ENCODE assay signal across 8 cellular contexts in the genomic region with DNA sequence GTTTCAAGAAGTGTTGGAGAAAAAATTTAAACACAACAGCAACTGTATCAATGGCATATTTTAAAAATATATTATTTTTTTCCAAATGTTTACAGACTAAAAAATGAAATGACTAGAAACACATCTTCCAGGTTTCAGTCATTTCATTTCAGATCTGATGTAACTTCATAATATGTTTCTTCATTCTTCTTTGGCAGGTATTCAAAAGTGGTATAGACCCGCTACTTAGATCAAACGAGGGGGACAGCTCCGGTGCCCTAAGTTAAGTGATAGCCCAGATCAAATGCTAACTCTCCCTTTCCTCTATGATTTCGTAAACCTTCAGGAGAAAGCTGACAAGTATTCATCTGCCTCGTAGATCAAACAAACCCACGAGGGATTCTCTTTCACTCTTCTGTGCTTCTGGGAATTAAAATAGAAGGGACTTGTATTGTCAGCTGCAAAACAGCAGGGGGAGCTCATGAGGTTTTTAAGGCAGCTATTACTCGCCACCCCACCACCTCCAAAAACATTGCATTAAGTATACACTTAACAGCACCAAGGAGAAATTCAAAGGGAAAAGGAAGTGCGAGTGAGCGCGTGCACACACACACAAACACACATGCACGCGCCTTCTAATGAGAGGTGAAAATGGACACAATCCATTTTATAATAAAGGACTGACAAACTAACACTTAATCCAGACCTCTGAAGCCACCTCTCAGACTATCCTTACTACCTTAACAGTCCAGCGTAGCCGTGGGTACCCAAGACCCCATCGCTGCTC. TPM values are rescaled to one million over a fixed set of nuclear protein-coding genes. Genes with fewer than 3 reads are reported as not detected.
DNase-seq lines count a peak whose midpoint lies in the region; ATAC-seq and TF ChIP-seq lines count a peak whose summit lies in the region.

No MANE protein-coding gene starts in this region.

- no peak for TF ChIP-seq EP300 in suprapubic skin (IDR thresholded peaks at IDR 0.05)

- no peak for TF ChIP-seq POLR2A in suprapubic skin (IDR thresholded peaks at IDR 0.05)

- no peaks in the 10 kb centered on the region for H3K9me3 ChIP-seq in mucosa of descending colon
- H3K9me3 ChIP-seq in suprapubic skin = no peaks in the 10 kb centered on the region

- 22% methylated on average over 15 of the region's 15 CpGs for WGBS in suprapubic skin

- peaks cover 5% of the 10 kb centered on the region for H3K9me3 Mint-ChIP-seq in activated CD4-positive, alpha-beta T cell treated with anti-CD3 and anti-CD28 coated beads, Interleukin-2, amount 10 ng/mL, durations not matched to agents 7 days and 5 days
- H3K9me3 Mint-ChIP-seq in effector memory CD8-positive, alpha-beta T cell = no peaks in the 10 kb centered on the region

- H3K4me1 ChIP-seq in mucosa of descending colon (ENCODE audit: low read depth) (no peaks in the 10 kb centered on the region), suprapubic skin (peaks cover 2% of the 10 kb centered on the region)

- intact Hi-C loops in mucosa of descending colon (cut with DNase I, micrococcal nuclease) = loop anchor here (5.0 to 10.0 kb wide), 2 partner anchors 93 to 95 kb away; no protein-coding TSS in a partner anchor

- H3K27me3 Mint-ChIP-seq in activated CD4-positive, alpha-beta T cell treated with anti-CD3 and anti-CD28 coated beads, Interleukin-2, amount 10 ng/mL, durations not matched to agents 7 days and 5 days = peaks cover 10% of the 10 kb centered on the region
- H3K27me3 Mint-ChIP-seq in effector memory CD8-positive, alpha-beta T cell = peaks cover 58 to 64% of the 10 kb centered on the region in 2 donors

- no peak overlapping the region for H3K27ac ChIP-seq in suprapubic skin

- no peaks in the 10 kb centered on the region for H3K36me3 Mint-ChIP-seq in activated CD4-positive, alpha-beta T cell treated with anti-CD3 and anti-CD28 coated beads, Interleukin-2, amount 10 ng/mL, durations not matched to agents 7 days and 5 days (ENCODE audit: low read depth)
- no peaks in the 10 kb centered on the region for H3K36me3 Mint-ChIP-seq in effector memory CD8-positive, alpha-beta T cell (ENCODE audit: insufficient read depth)

- POLR2A ChIA-PET in activated CD4-positive, alpha-beta T cell treated with anti-CD3 and anti-CD28 coated beads, Interleukin-2, amount 10 ng/mL, durations not matched to agents 7 days and 5 days (lab: Charles Lee) = no interaction called here

- ATAC-seq in HG02943 (IDR thresholded peaks at IDR 0.05; ENCODE audit: low read depth, unreplicated experiment) = peak; percentile 59
- ATAC-seq in effector memory CD8-positive, alpha-beta T cell (replicated peaks) = peak; percentile 81
- peak; percentile 69 for ATAC-seq in mucosa of descending colon

- DNase-seq in A172 (ENCODE audit: low spot score) = peak; percentile 42
- DNase-seq in GM12864 (ENCODE audit: low read depth) = peak; percentile 27
- DNase-seq in NCI-H2227 (lab: John Stamatoyannopoulos, UW; ENCODE audit: unreplicated experiment) = peak; percentile 58
- DNase-seq in activated CD4-positive, alpha-beta T cell treated with anti-CD3 and anti-CD28 coated beads, Interleukin-2, amount 10 ng/mL, durations not matched to agents 7 days and 5 days = peak; percentile 69
- peak; percentile 45 to 55 (median 50) for DNase-seq in effector memory CD8-positive, alpha-beta T cell
- DNase-seq in mucosa of descending colon = peak in 1 of 3 donors; percentile 62
- no peak for DNase-seq in suprapubic skin (ENCODE audit: low spot score in 2 of 2)

- no peaks in the 10 kb centered on the region for H3K36me3 ChIP-seq in mucosa of descending colon (ENCODE audit: low read depth)
- H3K36me3 ChIP-seq in suprapubic skin = no peaks in the 10 kb centered on the region

- no peak overlapping the region for H3K4me3 Mint-ChIP-seq in activated CD4-positive, alpha-beta T cell treated with anti-CD3 and anti-CD28 coated beads, Interleukin-2, amount 10 ng/mL, durations not matched to agents 7 days and 5 days
- no peak overlapping the region for H3K4me3 Mint-ChIP-seq in effector memory CD8-positive, alpha-beta T cell

- peak; percentile 78 for TF ChIP-seq CTCF in GM12864 (IDR thresholded peaks at IDR 0.05; ENCODE audit: low read depth, low read length, missing control alignments)
- TF ChIP-seq CTCF in mucosa of descending colon (IDR thresholded peaks at IDR 0.05) = peak; percentile 47
- peak; percentile 71 to 72 for TF ChIP-seq CTCF in suprapubic skin (IDR thresholded peaks at IDR 0.05)

- H3K27me3 ChIP-seq in suprapubic skin = no peaks in the 10 kb centered on the region

- H3K4me3 ChIP-seq in GM12864 (ENCODE audit: low read depth, low read length) (no peak overlapping the region), mucosa of descending colon (no peak overlapping the region), suprapubic skin (no peak overlapping the region)

- peaks cover 4% of the 10 kb centered on the region for H3K4me1 Mint-ChIP-seq in activated CD4-positive, alpha-beta T cell treated with anti-CD3 and anti-CD28 coated beads, Interleukin-2, amount 10 ng/mL, durations not matched to agents 7 days and 5 days
- H3K4me1 Mint-ChIP-seq in effector memory CD8-positive, alpha-beta T cell (ENCODE audit: low read depth in 2 of 2) = peaks cover 5 to 8% of the 10 kb centered on the region in 2 donors

- H3K27ac Mint-ChIP-seq in activated CD4-positive, alpha-beta T cell treated with anti-CD3 and anti-CD28 coated beads, Interleukin-2, amount 10 ng/mL, durations not matched to agents 7 days and 5 days = no peak overlapping the region
- H3K27ac Mint-ChIP-seq in effector memory CD8-positive, alpha-beta T cell = no peak overlapping the region

- CTCF ChIA-PET in activated CD4-positive, alpha-beta T cell treated with anti-CD3 and anti-CD28 coated beads, Interleukin-2, amount 10 ng/mL, durations not matched to agents 7 days and 5 days (lab: Charles Lee) = interaction anchor here (0.6 to 2.3 kb wide), 7 partner anchors 9 to 558 kb away, joined by 3 to 5 read pairs (median 3); no protein-coding TSS in a partner anchor

RNA-seq across cellular contexts. Expression of gene HELT, which starts 21.4 kb away (rescaled TPM):
- total RNA-seq in A172 (2014; rRNA removed; shearing (Covaris generic)) = not detected in 2 replicates
- total RNA-seq in activated CD4-positive, alpha-beta T cell treated with anti-CD3 and anti-CD28 coated beads, Interleukin-2, amount 10 ng/mL, durations not matched to agents 7 days and 5 days = not detected
- total RNA-seq in mucosa of descending colon (not detected), suprapubic skin (1 to 10 TPM in 3 of 4 donors, under 1 TPM in 1; 0.53 to 1.5 (median 1.2) TPM)

Comparison
In these comparisons a context has a peak if more than half of its experiments do, and no peak if none do; other contexts are left out.
1. DNase-seq: peak in A172 (single experiment), GM12864 (single experiment), NCI-H2227 (single experiment), activated CD4-positive, alpha-beta T cell treated with anti-CD3 and anti-CD28 coated beads, Interleukin-2, amount 10 ng/mL, durations not matched to agents 7 days and 5 days (single experiment) and effector memory CD8-positive, alpha-beta T cell (3 of 3); none in suprapubic skin (0 of 2).
2. Peak in every context shown above with its lines, with median percentiles within 50 percentile points of each other: CTCF ChIP-seq and ATAC-seq.